8 cellular contexts compared by ENCODE assay signal in the genomic region with DNA sequence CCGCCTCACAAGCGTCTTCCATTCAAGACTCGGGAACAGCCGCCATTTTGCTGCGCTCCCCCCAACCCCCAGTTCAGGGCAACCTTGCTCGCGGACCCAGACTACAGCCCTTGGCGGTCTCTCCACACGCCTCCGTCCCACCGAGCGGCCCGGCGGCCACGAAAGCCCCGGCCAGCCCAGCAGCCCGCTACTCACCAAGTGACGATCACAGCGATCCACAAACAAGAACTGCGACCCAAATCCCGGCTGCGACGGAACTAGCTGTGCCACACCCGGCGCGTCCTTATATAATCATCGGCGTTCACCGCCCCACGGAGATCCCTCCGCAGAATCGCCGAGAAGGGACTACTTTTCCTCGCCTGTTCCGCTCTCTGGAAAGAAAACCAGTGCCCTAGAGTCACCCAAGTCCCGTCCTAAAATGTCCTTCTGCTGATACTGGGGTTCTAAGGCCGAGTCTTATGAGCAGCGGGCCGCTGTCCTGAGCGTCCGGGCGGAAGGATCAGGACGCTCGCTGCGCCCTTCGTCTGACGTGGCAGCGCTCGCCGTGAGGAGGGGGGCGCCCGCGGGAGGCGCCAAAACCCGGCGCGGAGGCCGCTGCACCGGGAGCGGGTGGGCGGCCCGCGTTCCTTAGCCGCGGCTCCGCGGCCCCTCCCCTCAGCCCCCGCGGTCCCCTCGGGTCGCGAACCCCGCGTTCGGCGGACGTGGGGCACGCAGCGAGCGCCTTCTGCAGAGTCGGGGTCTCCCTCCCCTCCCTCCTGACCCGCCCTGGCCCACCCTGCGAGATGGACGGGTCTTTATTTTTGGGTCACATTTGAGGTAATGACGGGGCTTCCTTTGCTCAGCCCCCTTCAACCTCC. TPM values are rescaled to one million over a fixed set of nuclear protein-coding genes. Genes with fewer than 3 reads are reported as not detected.
DNase-seq lines count a peak whose midpoint lies in the region; ATAC-seq and TF ChIP-seq lines count a peak whose summit lies in the region.

Gene UBC, minus strand, starts transcription at position 259 of the 857 bp plus-strand sequence. CDS start 879 bp downstream, outside the sequence.

- H3K9ac ChIP-seq in mucosa of stomach (ENCODE audit: low read length), result peak within 1 kb of the TSS; percentile 100

- peak within 1 kb of the TSS; percentile 91 for H3K4me3 ChIP-seq in mucosa of stomach (ENCODE audit: low read length)

- DNase-seq in HT-29 (ENCODE audit: low spot score), result peak; percentile 92
- DNase-seq in activated CD8-positive, alpha-beta memory T cell treated with anti-CD3 and anti-CD28 coated beads for 24 hours, result peak; percentile 97
- DNase-seq in epidermal melanocyte (ENCODE audit: insufficient read length, low spot score), result peak; percentile 50
- DNase-seq in stimulated activated CD8-positive, alpha-beta memory T cell treated with anti-CD3 and anti-CD28 coated beads, Interleukin-7, amount 100 ng/mL, for 1 hour (ENCODE audit: low read depth in 2 of 2), result peak; percentile 82 to 85
- DNase-seq in NCI-H1092 treated with DMSO at 0.1 percent for 48 hours (lab: John Stamatoyannopoulos, UW), result no peak

- peak; percentile 35 for ATAC-seq in GM19328 (IDR thresholded peaks at IDR 0.05; ENCODE audit: unreplicated experiment)

- peaks cover 53% of the 10 kb centered on the region for H3K4me1 ChIP-seq in mucosa of stomach (ENCODE audit: control insufficient read depth, insufficient read depth, low read length)

- H3K36me3 ChIP-seq in mucosa of stomach (ENCODE audit: control insufficient read depth, insufficient read depth, low read length), result peaks cover 11% of the 10 kb centered on the region

- no peaks in the 10 kb centered on the region for H3K9me3 ChIP-seq in mucosa of stomach (ENCODE audit: control insufficient read depth, low read length)

- TF ChIP-seq CTCF in 22Rv1 (IDR thresholded peaks at IDR 0.05), result no peak

- H3K27me3 ChIP-seq in mucosa of stomach (ENCODE audit: control insufficient read depth, insufficient read depth, low read length), result no peaks in the 10 kb centered on the region

- H3K27ac ChIP-seq in 22Rv1, result peak within 1 kb of the TSS; percentile 100

RNA-seq across cellular contexts. Expression of gene UBC, which starts in this region (rescaled TPM):
- total RNA-seq in HT-29 (2014; rRNA removed; shearing (Covaris generic)), result 1,727 and 1,789 TPM in 2 replicates
